ENCODE assay signal across 8 cellular contexts in genomic region chr5:139439013-139439903, GRCh38. TPM values are rescaled to one million over a fixed set of nuclear protein-coding genes. Genes with fewer than 3 reads are reported as not detected.
DNase-seq lines count a peak whose midpoint lies in the region; ATAC-seq, FAIRE-seq and TF ChIP-seq lines count a peak whose summit lies in the region.

Gene DNAJC18 (minus strand): TSS chr5:139439525. CDS start chr5:139439445, 80 bp downstream.

- peak within 1 kb of the TSS; percentile 79 for H3K4me2 ChIP-seq in OCI-LY7 (ENCODE audit: low read length)

- CTCF ChIA-PET in OCI-LY7 (lab: Charles Lee; ENCODE audit: unreplicated experiment), result interaction anchor here (0.6 kb wide), 2 partner anchors 15 to 24 kb away, joined by 4 read pairs; no protein-coding TSS in a partner anchor

- H3K4me3 ChIP-seq in OCI-LY7 (ENCODE audit: low read depth, low read length, poor library complexity, severe bottlenecking), result peak within 1 kb of the TSS; percentile 80

- peak within 1 kb of the TSS; percentile 94 for H2AFZ ChIP-seq in OCI-LY7 (ENCODE audit: low read length)

- FAIRE-seq in D721Med (lab: Jason Lieb, UNC), result no peak

- intact Hi-C loops in OCI-LY7 (cut with micrococcal nuclease; ENCODE audit: unreplicated experiment), result no loop called here

- H3K27ac ChIP-seq in OCI-LY7 (ENCODE audit: low read depth, low read length, poor library complexity, severe bottlenecking), result peak within 1 kb of the TSS; percentile 52

- TF ChIP-seq CTCF in D721Med (IDR thresholded peaks at IDR 0.05; ENCODE audit: insufficient read depth, missing control alignments) (no peak), OCI-LY7 (conservative IDR thresholded peaks at IDR 0.05; ENCODE audit: low read length) (no peak)

- BruUV-seq in OCI-LY7 (replicated peaks; lab: Mats Ljungman, UMichigan), result no TSS peak

- no peaks in the 10 kb centered on the region for H3K9me2 ChIP-seq in OCI-LY7 (ENCODE audit: insufficient read depth, low read length)

- ATAC-seq in GM21526 (IDR thresholded peaks at IDR 0.05; ENCODE audit: low FRiP score, unreplicated experiment), result peak; percentile 90

- no peaks in the 10 kb centered on the region for H3K36me3 ChIP-seq in OCI-LY7 (ENCODE audit: insufficient read depth, low read length)

- DNase-seq in D721Med (ENCODE audit: insufficient read length, low spot score), result peak; percentile 96
- peak; percentile 84 for DNase-seq in HuH-7.5 (ENCODE audit: low spot score)
- peak; percentile 88 for DNase-seq in OCI-LY7 (ENCODE audit: low spot score)
- peak; percentile 83 for DNase-seq in activated T-cell treated with anti-CD3 and anti-CD28 coated beads for 1 hour (ENCODE audit: low read depth)
- peak; percentile 98 for DNase-seq in epidermal melanocyte (ENCODE audit: insufficient read length, low spot score)
- DNase-seq in midbrain (lab: John Stamatoyannopoulos, UW), result peak; percentile 93
- peak; percentile 81 to 90 for DNase-seq in stimulated activated CD8-positive, alpha-beta memory T cell treated with anti-CD3 and anti-CD28 coated beads, Interleukin-2, amount 100 ng/mL, for 48 hours (ENCODE audit: low read depth in 2 of 2)

- H4K20me1 ChIP-seq in OCI-LY7 (ENCODE audit: insufficient read depth, low read length), result no peaks in the 10 kb centered on the region

- H3K9me3 ChIP-seq in OCI-LY7 (ENCODE audit: low read length), result no peaks in the 10 kb centered on the region

- H3K79me2 ChIP-seq in OCI-LY7 (ENCODE audit: insufficient read depth, low read depth, low read length), result no peaks in the 10 kb centered on the region

- POLR2A ChIA-PET in OCI-LY7 (lab: Charles Lee), result interaction anchor here (0.6 to 1.5 kb wide), 10 partner anchors 10 to 339 kb away, joined by 3 to 6 read pairs (median 3); no protein-coding TSS in a partner anchor

- peaks cover 21% of the 10 kb centered on the region for H3K4me1 ChIP-seq in OCI-LY7 (ENCODE audit: insufficient read depth, low read length, poor library complexity, severe bottlenecking)

RNA-seq across cellular contexts. Expression of gene DNAJC18, which starts in this region (rescaled TPM):
- total RNA-seq in OCI-LY7 (2014; rRNA removed; shearing (Covaris generic)), result 1.2 and 2.5 TPM in 2 replicates
- 7.1 and 12.6 TPM in 2 replicates for total RNA-seq in OCI-LY7 (2022)

Comparison
In these comparisons a context has a peak if more than half of its experiments do, and no peak if none do; other contexts are left out.
1. Peak in every context shown above with its lines: DNase-seq, ATAC-seq, H3K4me3 ChIP-seq and H3K27ac ChIP-seq.